ENCODE assay signal across 8 cellular contexts in genomic region chr6:96521625-96522468, GRCh38. TPM values are rescaled to one million over a fixed set of nuclear protein-coding genes. Genes with fewer than 3 reads are reported as not detected.
A peak's percentile ranks its signal among the peaks of the same experiment; 100 is the strongest.
DNase-seq lines count a peak whose midpoint lies in the region; ATAC-seq, FAIRE-seq and TF ChIP-seq lines count a peak whose summit lies in the region.

Gene UFL1 (plus strand): TSS chr6:96521806. CDS start chr6:96521874, 68 bp downstream.

- peak within 1 kb of the TSS; percentile 89 for H3K4me2 ChIP-seq in SU-DHL-6 (ENCODE audit: low read depth, low read length, poor library complexity, severe bottlenecking)

- H3F3A ChIP-seq in SU-DHL-6 (ENCODE audit: insufficient read depth) = peaks cover 18% of the 10 kb centered on the region; the same call in 1 of the 2 replicates

- 0% methylated on average over 63 to 64 of the region's 64 CpGs for WGBS in pancreas, 2 donors

- TF ChIP-seq POLR2A in GM10847 (IDR thresholded peaks at IDR 0.05; ENCODE audit: extremely low read depth, insufficient read length) = peak; percentile 97

- H4K20me1 ChIP-seq in SU-DHL-6 (ENCODE audit: low read depth, low read length) = no peaks in the 10 kb centered on the region

- H3K4me3 ChIP-seq in SU-DHL-6 (ENCODE audit: insufficient read depth, low read length, poor library complexity, severe bottlenecking) (peak within 1 kb of the TSS; percentile 75), pancreas (peak within 1 kb of the TSS; percentile 70 to 85 (median 78)), tibial artery (peak within 1 kb of the TSS; percentile 60 to 71)

- no peak for TF ChIP-seq CTCF in SU-DHL-6 (IDR thresholded peaks at IDR 0.05; ENCODE audit: insufficient read depth, low read length, poor library complexity, severe bottlenecking)
- TF ChIP-seq CTCF in pancreas (IDR thresholded peaks at IDR 0.05) = no peak
- TF ChIP-seq CTCF in tibial artery (IDR thresholded peaks at IDR 0.05) = no peak

- H2AFZ ChIP-seq in SU-DHL-6 (ENCODE audit: low read depth, low read length, severe bottlenecking) = peak within 1 kb of the TSS; percentile 70

- H3K27ac ChIP-seq in SU-DHL-6 (ENCODE audit: low read depth, low read length) (peak within 1 kb of the TSS; percentile 82), pancreas (peak within 1 kb of the TSS; percentile 96 to 99 (median 98)), tibial artery (peak within 1 kb of the TSS; percentile 85 to 92)

- H3K9me3 ChIP-seq in SU-DHL-6 (ENCODE audit: insufficient read depth, low read length) (no peaks in the 10 kb centered on the region), pancreas (no peaks in the 10 kb centered on the region), tibial artery (no peaks in the 10 kb centered on the region)

- ATAC-seq in HG02678 (IDR thresholded peaks at IDR 0.05; ENCODE audit: unreplicated experiment) (peak; percentile 97), Right ventricle myocardium superior (ENCODE audit: poor library complexity) (peak; percentile 100), pancreas (peak; percentile 97 to 99 (median 98))

- H3K36me3 ChIP-seq in SU-DHL-6 (ENCODE audit: low read length) (peaks cover 28% of the 10 kb centered on the region), pancreas (peaks cover 0 to 23% (median 0%) of the 10 kb centered on the region in 3 donors), tibial artery (peaks cover 11 to 18% (median 16%) of the 10 kb centered on the region in 3 donors)

- peaks cover 19% of the 10 kb centered on the region; the same call in 1 of the 2 replicates for H3K79me2 ChIP-seq in SU-DHL-6 (ENCODE audit: insufficient read depth, low read length)

- no peak for FAIRE-seq in pancreas (lab: Jason Lieb, UNC)

- intact Hi-C loops in Right ventricle myocardium superior (cut with DNase I) (no loop called here), pancreas (cut with DNase I) (no loop called here), tibial artery (cut with DNase I; ENCODE audit: low total_unique reads) (loop anchor here (5.0 kb wide), 2 partner anchors 375 to 760 kb away; partner anchors contain the start of genes MMS22L and NDUFAF4)

- H3K9ac ChIP-seq in SU-DHL-6 (ENCODE audit: low read length) = peak within 1 kb of the TSS; percentile 92

- no peaks in the 10 kb centered on the region for H3K9me2 ChIP-seq in SU-DHL-6 (replicated peaks; ENCODE audit: insufficient read depth, low read length)

- H3K27me3 ChIP-seq in SU-DHL-6 (ENCODE audit: low read length) = no peaks in the 10 kb centered on the region
- H3K27me3 ChIP-seq in pancreas = no peaks in the 10 kb centered on the region
- no peaks in the 10 kb centered on the region for H3K27me3 ChIP-seq in tibial artery

- H3K4me1 ChIP-seq in pancreas (peaks cover 9 to 30% (median 16%) of the 10 kb centered on the region in 3 donors), tibial artery (peaks cover 0 to 26% (median 16%) of the 10 kb centered on the region in 4 donors)

- DNase-seq in NCI-H128 (lab: John Stamatoyannopoulos, UW; ENCODE audit: unreplicated experiment) (peak; percentile 84), Right ventricle myocardium superior (peak; percentile 97), pancreas (peak; percentile 91 to 96 (median 94)), tibial artery (peak; percentile 95 to 97)
- DNase-seq in activated naive CD8-positive, alpha-beta T cell treated with anti-CD3 and anti-CD28 coated beads, Interleukin-2, amount 50 U/mL, for 16 hours (ENCODE audit: low read depth, low spot score) = peak; percentile 90

RNA-seq across cellular contexts. Expression of gene UFL1, which starts in this region (rescaled TPM):
- total RNA-seq in Right ventricle myocardium superior (20.5 TPM), pancreas (10 to 100 TPM; 16.2 to 21.2 (median 18.6) TPM)
- 10 to 100 TPM; 10.1 to 17.1 TPM for polyA plus RNA-seq in pancreas

Comparison
In these comparisons a context has a peak if more than half of its experiments do, and no peak if none do; other contexts are left out.
1. Peak in every context shown above with its lines: DNase-seq, ATAC-seq, H3K4me3 ChIP-seq and H3K27ac ChIP-seq.